1 cellular context compared by ENCODE assay signal in genomic region chr1:32965251-32965643, GRCh38.
TF ChIP-seq lines count a peak whose summit lies in the region.

No MANE protein-coding gene starts in this region.

TF ChIP-seq in A549, 52 proteins besides CTCF, POLR2A, EP300 and RAD21 (continued from another document):
- no peak for TF ChIP-seq HES2 (IDR thresholded peaks at IDR 0.05)
- no peak for TF ChIP-seq KDM5A (IDR thresholded peaks at IDR 0.05)
- TF ChIP-seq CHD2 (IDR thresholded peaks at IDR 0.05; ENCODE audit: low read length, partially characterized antibody), result no peak
- TF ChIP-seq CBX2 (IDR thresholded peaks at IDR 0.05; ENCODE audit: borderline replicate concordance, low read depth), result no peak
TF ChIP-seq in A549: peak in this region for 0.
